ENCODE assay signal across 8 cellular contexts in the genomic region with DNA sequence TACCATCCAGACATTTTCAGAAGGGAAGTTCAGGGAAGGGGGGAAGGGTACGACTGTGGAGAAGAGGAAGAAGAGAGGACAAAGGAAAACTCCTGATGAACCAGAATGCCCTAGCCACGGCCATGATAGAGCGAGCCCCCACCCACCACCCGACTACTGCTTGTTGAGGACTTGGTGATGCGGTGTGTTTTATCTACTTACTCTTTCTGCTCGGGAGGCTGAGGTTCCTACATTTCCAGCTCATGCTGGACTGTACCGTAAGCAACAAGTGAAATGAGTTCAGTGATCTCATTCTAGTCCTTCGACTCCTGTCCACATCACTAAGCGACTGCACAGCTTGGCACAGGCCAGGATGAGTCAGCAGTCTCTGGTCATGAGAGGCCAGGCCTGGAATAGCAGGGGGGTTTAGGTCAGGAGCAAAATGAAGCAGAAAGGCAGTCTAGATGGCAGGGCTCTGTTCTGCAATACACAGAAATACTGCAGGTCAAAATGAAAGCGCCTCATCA.
A peak's percentile ranks its signal among the peaks of the same experiment; 100 is the strongest.
DNase-seq lines count a peak whose midpoint lies in the region; ATAC-seq and TF ChIP-seq lines count a peak whose summit lies in the region.

No MANE protein-coding gene starts in this region.

- CTCF ChIA-PET in Panc1 (lab: Charles Lee) = no interaction called here

- H3K9me3 Mint-ChIP-seq in endothelial cell (ENCODE audit: unreplicated experiment) (no peaks in the 10 kb centered on the region), memory B cell (no peaks in the 10 kb centered on the region)

- H3K4me1 ChIP-seq in Panc1 (ENCODE audit: control insufficient read depth, insufficient read depth, low read length) = peaks cover 12% of the 10 kb centered on the region; the same call in 1 of the 2 replicates
- peaks cover 34 to 51% of the 10 kb centered on the region in 2 donors for H3K4me1 ChIP-seq in thyroid gland

- H3K36me3 Mint-ChIP-seq in endothelial cell (ENCODE audit: low read depth, unreplicated experiment) (no peaks in the 10 kb centered on the region), memory B cell (peaks cover 19% of the 10 kb centered on the region)

- H3K27ac ChIP-seq in Panc1 (ENCODE audit: low read length) = peak overlapping the region; percentile 54
- peak overlapping the region; percentile 94 to 99 (median 98) for H3K27ac ChIP-seq in thyroid gland

- DNase-seq in DMS 273 treated with DMSO at 0.1 percent for 48 hours (lab: John Stamatoyannopoulos, UW) (peak; percentile 80), Panc1 (ENCODE audit: low read depth, low spot score) (peak; percentile 65), endothelial cell (ENCODE audit: low spot score) (no peak), memory B cell (ENCODE audit: low spot score in 2 of 2) (no peak), thyroid gland (peak; percentile 95 to 97), NCI-H2171 treated with DMSO at 0.1 percent for 48 hours (lab: John Stamatoyannopoulos, UW) (no peak), NCI-H1105 (lab: John Stamatoyannopoulos, UW) (no peak)

- H3K27me3 ChIP-seq in Panc1 (ENCODE audit: control insufficient read depth, insufficient read depth, low read length) (no peaks in the 10 kb centered on the region), thyroid gland (no peaks in the 10 kb centered on the region)

- WGBS in thyroid gland, 2 donors = 32 to 35% methylated on average over 10 of the region's 10 CpGs

- POLR2A ChIA-PET in Panc1 (lab: Charles Lee) = no interaction called here

- peaks cover 3% of the 10 kb centered on the region for H3K27me3 Mint-ChIP-seq in endothelial cell (ENCODE audit: unreplicated experiment)
- H3K27me3 Mint-ChIP-seq in memory B cell = no peaks in the 10 kb centered on the region

- H3K9me3 ChIP-seq in Panc1 (ENCODE audit: control insufficient read depth, insufficient read depth, low read depth, low read length) (no peaks in the 10 kb centered on the region), thyroid gland (no peaks in the 10 kb centered on the region)

- peak in 1 of 2 donors; percentile 72 for TF ChIP-seq POLR2A in thyroid gland (IDR thresholded peaks at IDR 0.05)

- TF ChIP-seq CTCF in Panc1 (IDR thresholded peaks at IDR 0.05) = no peak
- no peak for TF ChIP-seq CTCF in endothelial cell (IDR thresholded peaks at IDR 0.05; ENCODE audit: unreplicated experiment)
- TF ChIP-seq CTCF in thyroid gland (IDR thresholded peaks at IDR 0.05) = no peak

- no peaks in the 10 kb centered on the region for H3K36me3 ChIP-seq in Panc1 (ENCODE audit: control insufficient read depth, insufficient read depth, low read length)
- H3K36me3 ChIP-seq in thyroid gland = no peaks in the 10 kb centered on the region

- BruUV-seq in Panc1 (replicated peaks; lab: Mats Ljungman, UMichigan) = no TSS peak

- intact Hi-C loops in Panc1 (cut with micrococcal nuclease; ENCODE audit: unreplicated experiment) = no loop called here
- intact Hi-C loops in thyroid gland (cut with DNase I) = no loop called here

- in situ Hi-C loops in Panc1 (cut with HindIII; ENCODE audit: low pct_unique_long_range_greater_than_20kb, low sequenced_read_pairs) = no loop called here

- no peak overlapping the region for H3K4me3 Mint-ChIP-seq in endothelial cell (ENCODE audit: unreplicated experiment)
- H3K4me3 Mint-ChIP-seq in memory B cell = no peak overlapping the region

- peak overlapping the region; percentile 80 for H3K27ac Mint-ChIP-seq in endothelial cell (ENCODE audit: unreplicated experiment)
- peak overlapping the region; percentile 55 for H3K27ac Mint-ChIP-seq in memory B cell

- peaks cover 14% of the 10 kb centered on the region for H3K4me1 Mint-ChIP-seq in endothelial cell (ENCODE audit: unreplicated experiment)
- H3K4me1 Mint-ChIP-seq in memory B cell = peaks cover 32% of the 10 kb centered on the region

- H3K4me3 ChIP-seq in Panc1 (ENCODE audit: low read depth in 2 of 2, low read length in 2 of 2) (peak overlapping the region; percentile 28 to 46), thyroid gland (replicated peaks in 1 of 3) (peak overlapping the region in 1 of 3 donors; percentile 27)

- ATAC-seq in Panc1 (peak; percentile 92), memory B cell (ENCODE audit: low read depth) (no peak), HG03045 (IDR thresholded peaks at IDR 0.05; ENCODE audit: unreplicated experiment) (no peak)

Comparison
In these comparisons a context has a peak if more than half of its experiments do, and no peak if none do; other contexts are left out.
1. DNase-seq: peak in DMS 273 treated with DMSO at 0.1 percent for 48 hours (single experiment), Panc1 (single experiment) and thyroid gland (2 of 2); none in endothelial cell (single experiment), memory B cell (0 of 2), NCI-H2171 treated with DMSO at 0.1 percent for 48 hours (single experiment) and NCI-H1105 (single experiment).